ENCODE assay signal across 20 cellular contexts in genomic region chr1:115506523-115507255, GRCh38.
DNase-seq lines count a peak whose midpoint lies in the region; ATAC-seq and TF ChIP-seq lines count a peak whose summit lies in the region.
"Had no signal": no experiment of that assay in that cellular context is flagged by ENCODE, and none has a peak within 500 bp of the region (broad histone marks: within the 10 kb centered on the region; RNA-seq: fewer than 3 reads in every experiment).

No MANE protein-coding gene starts in this region.

- no peak overlapping the region for H3K4me2 ChIP-seq in mesendoderm (ENCODE audit: low read length)

- no peaks in the 10 kb centered on the region for H3K79me1 ChIP-seq in mesendoderm (ENCODE audit: low read length)

- H3K79me2 ChIP-seq in mesendoderm (ENCODE audit: control insufficient read depth, insufficient read depth, low read length), result no peaks in the 10 kb centered on the region

- H3K4me3 Mint-ChIP-seq in HFFc6, result no peak overlapping the region
- H3K4me3 Mint-ChIP-seq in activated CD4-positive, alpha-beta T cell treated with anti-CD3 and anti-CD28 coated beads for 36 hours, result no peak overlapping the region
- H3K4me3 Mint-ChIP-seq: activated CD4-positive, alpha-beta T cell treated with anti-CD3 and anti-CD28 coated beads, Interleukin-2, amount 10 ng/mL, durations not matched to agents 24 days and 14 days; activated T-cell treated with anti-CD3 and anti-CD28 coated beads, Interleukin-2, amount 50 U/mL, for 4 hours; CD4-positive, CD25-positive, alpha-beta regulatory T cell; mesothelial cell of epicardium; natural killer cell treated with Interleukin-12 subunit alpha and Interleukin-12 subunit beta and Interleukin-15 and Interleukin-18, amount 100 ng/mL, for 72 hours; stimulated activated naive CD8-positive, alpha-beta T cell treated with anti-CD3 and anti-CD28 coated beads, Interleukin-15, amount 100 ng/mL, for 72 hours had no signal

- CTCF ChIA-PET in activated CD4-positive, alpha-beta T cell treated with anti-CD3 and anti-CD28 coated beads for 36 hours (lab: Charles Lee), result interaction anchor here (1.0 kb wide), 1 partner anchor 37 kb away, joined by 3 read pairs; no protein-coding TSS in a partner anchor

- no peak overlapping the region for H4K5ac ChIP-seq in mesendoderm (ENCODE audit: low read length)

- H3K27ac Mint-ChIP-seq in HFFc6, result peak overlapping the region; percentile 72
- H3K27ac Mint-ChIP-seq in activated CD4-positive, alpha-beta T cell treated with anti-CD3 and anti-CD28 coated beads for 36 hours, result no peak overlapping the region
- H3K27ac Mint-ChIP-seq: activated CD4-positive, alpha-beta T cell treated with anti-CD3 and anti-CD28 coated beads, Interleukin-2, amount 10 ng/mL, durations not matched to agents 24 days and 14 days; mesothelial cell of epicardium; natural killer cell treated with Interleukin-12 subunit alpha and Interleukin-12 subunit beta and Interleukin-15 and Interleukin-18, amount 100 ng/mL, for 72 hours; stimulated activated naive CD8-positive, alpha-beta T cell treated with anti-CD3 and anti-CD28 coated beads, Interleukin-15, amount 100 ng/mL, for 72 hours had no signal

- no peak overlapping the region for H3K23ac ChIP-seq in mesendoderm (ENCODE audit: low read length)

- intact Hi-C loops in activated CD4-positive, alpha-beta T cell treated with anti-CD3 and anti-CD28 coated beads for 36 hours (cut with DNase I, micrococcal nuclease), result no loop called here

- H3K36me3 ChIP-seq in mesendoderm (ENCODE audit: control insufficient read depth, insufficient read depth, low read length), result no peaks in the 10 kb centered on the region
- H3K36me3 ChIP-seq: adrenal gland, heart left ventricle, tibial artery had no signal

- no peak overlapping the region for H4K8ac ChIP-seq in mesendoderm (ENCODE audit: low read depth, low read length)

- no peaks in the 10 kb centered on the region for H3K27me3 ChIP-seq in mesendoderm (ENCODE audit: insufficient read depth, low read length, poor library complexity)
- H3K27me3 ChIP-seq: adrenal gland, heart left ventricle, tibial artery had no signal

- no peak for TF ChIP-seq CTCF in HFFc6 (IDR thresholded peaks at IDR 0.05)

- ATAC-seq in GM18511 (IDR thresholded peaks at IDR 0.05; ENCODE audit: unreplicated experiment), result no peak
- no peak for ATAC-seq in activated CD4-positive, alpha-beta T cell treated with anti-CD3 and anti-CD28 coated beads for 36 hours
- ATAC-seq: activated T-cell treated with anti-CD3 and anti-CD28 coated beads, Interleukin-2, amount 50 U/mL, for 4 hours; natural killer cell treated with Interleukin-12 subunit alpha and Interleukin-12 subunit beta and Interleukin-15 and Interleukin-18, amount 100 ng/mL, for 72 hours; stimulated activated naive CD8-positive, alpha-beta T cell treated with anti-CD3 and anti-CD28 coated beads, Interleukin-15, amount 100 ng/mL, for 72 hours had no signal

- H3K4me3 ChIP-seq in mesendoderm (ENCODE audit: low read length), result no peak overlapping the region
- H3K4me3 ChIP-seq: adrenal gland, heart left ventricle, tibial artery had no signal

- H3K36me3 Mint-ChIP-seq in HFFc6 (ENCODE audit: low read depth), result peaks cover 6% of the 10 kb centered on the region
- H3K36me3 Mint-ChIP-seq in activated CD4-positive, alpha-beta T cell treated with anti-CD3 and anti-CD28 coated beads for 36 hours (ENCODE audit: low read depth), result no peaks in the 10 kb centered on the region
- H3K36me3 Mint-ChIP-seq: CD4-positive, CD25-positive, alpha-beta regulatory T cell; natural killer cell treated with Interleukin-12 subunit alpha and Interleukin-12 subunit beta and Interleukin-15 and Interleukin-18, amount 100 ng/mL, for 72 hours had no signal

- peak; percentile 22 for DNase-seq in Daoy (ENCODE audit: low read depth)
- DNase-seq in HFFc6, result no peak
- DNase-seq in SHP77 treated with DMSO at 0.1 percent for 48 hours (lab: John Stamatoyannopoulos, UW), result peak; percentile 47
- DNase-seq in mesendoderm, result peak; percentile 70
- no peak for DNase-seq in activated CD4-positive, alpha-beta T cell treated with anti-CD3 and anti-CD28 coated beads for 36 hours
- DNase-seq in LoVo (ENCODE audit: low spot score), result no peak
- no peak for DNase-seq in SW 1271 (lab: John Stamatoyannopoulos, UW)
- DNase-seq: activated CD4-positive, alpha-beta T cell treated with anti-CD3 and anti-CD28 coated beads, Interleukin-2, amount 10 ng/mL, durations not matched to agents 24 days and 14 days; activated naive CD4-positive, alpha-beta T cell treated with Interleukin-2 at 50 U/mL for 16 hours; activated T-cell treated with anti-CD3 and anti-CD28 coated beads, Interleukin-2, amount 50 U/mL, for 4 hours; CD4-positive, CD25-positive, alpha-beta regulatory T cell; effector CD8-positive, alpha-beta T cell; heart left ventricle; SIG-M5; stimulated activated naive CD8-positive, alpha-beta T cell treated with anti-CD3 and anti-CD28 coated beads, Interleukin-15, amount 100 ng/mL, for 72 hours; tibial artery had no signal

- WGBS in mesendoderm (ENCODE audit: extremely low coverage, insufficient coverage, low lambda C conversion rate), result no CpG with 5 or more reads among the region's 14 CpGs

- peaks cover 32% of the 10 kb centered on the region for H3K4me1 Mint-ChIP-seq in HFFc6 (ENCODE audit: low read depth)
- peaks cover 2% of the 10 kb centered on the region for H3K4me1 Mint-ChIP-seq in activated CD4-positive, alpha-beta T cell treated with anti-CD3 and anti-CD28 coated beads for 36 hours
- H3K4me1 Mint-ChIP-seq: activated CD4-positive, alpha-beta T cell treated with anti-CD3 and anti-CD28 coated beads, Interleukin-2, amount 10 ng/mL, durations not matched to agents 24 days and 14 days; CD4-positive, CD25-positive, alpha-beta regulatory T cell; stimulated activated naive CD8-positive, alpha-beta T cell treated with anti-CD3 and anti-CD28 coated beads, Interleukin-15, amount 100 ng/mL, for 72 hours had no signal

- POLR2A ChIA-PET in activated CD4-positive, alpha-beta T cell treated with anti-CD3 and anti-CD28 coated beads for 36 hours (lab: Charles Lee), result no interaction called here

- no peak overlapping the region for H3K27ac ChIP-seq in mesendoderm (ENCODE audit: low read depth, low read length)
- H3K27ac ChIP-seq: adrenal gland, heart left ventricle, tibial artery had no signal

- no peak overlapping the region for H2BK5ac ChIP-seq in mesendoderm (ENCODE audit: low read length)

- peak overlapping the region; percentile 53 for H3K56ac ChIP-seq in mesendoderm (ENCODE audit: low read length)

- peaks cover 4% of the 10 kb centered on the region for H3K4me1 ChIP-seq in mesendoderm (ENCODE audit: control insufficient read depth, low read depth, low read length)
- H3K4me1 ChIP-seq: adrenal gland had no signal

- H2AK5ac ChIP-seq in mesendoderm (ENCODE audit: low read length), result no peak overlapping the region

- no peak overlapping the region for H2BK120ac ChIP-seq in mesendoderm (ENCODE audit: low read depth, low read length)

- no peak overlapping the region for H3K18ac ChIP-seq in mesendoderm (ENCODE audit: low read length)

- H3K9me3 Mint-ChIP-seq in HFFc6, result peaks cover 3% of the 10 kb centered on the region; the same call in 1 of the 2 replicates
- no peaks in the 10 kb centered on the region for H3K9me3 Mint-ChIP-seq in activated CD4-positive, alpha-beta T cell treated with anti-CD3 and anti-CD28 coated beads for 36 hours (ENCODE audit: low read depth)
- H3K9me3 Mint-ChIP-seq: activated CD4-positive, alpha-beta T cell treated with anti-CD3 and anti-CD28 coated beads, Interleukin-2, amount 10 ng/mL, durations not matched to agents 24 days and 14 days; activated T-cell treated with anti-CD3 and anti-CD28 coated beads, Interleukin-2, amount 50 U/mL, for 4 hours; natural killer cell treated with Interleukin-12 subunit alpha and Interleukin-12 subunit beta and Interleukin-15 and Interleukin-18, amount 100 ng/mL, for 72 hours; stimulated activated naive CD8-positive, alpha-beta T cell treated with anti-CD3 and anti-CD28 coated beads, Interleukin-15, amount 100 ng/mL, for 72 hours had no signal

- peaks cover 3% of the 10 kb centered on the region; the same call in 1 of the 2 replicates for H3K27me3 Mint-ChIP-seq in HFFc6 (ENCODE audit: insufficient read depth)
- peaks cover 8% of the 10 kb centered on the region for H3K27me3 Mint-ChIP-seq in activated CD4-positive, alpha-beta T cell treated with anti-CD3 and anti-CD28 coated beads for 36 hours

- no peak overlapping the region for H3K4ac ChIP-seq in mesendoderm (ENCODE audit: low read depth, low read length)

- H2BK15ac ChIP-seq in mesendoderm (replicated peaks; ENCODE audit: low read depth), result no peak overlapping the region

- no peak overlapping the region for H3K9ac ChIP-seq in mesendoderm (ENCODE audit: low read length)

Comparison
In these comparisons a context has a peak if more than half of its experiments do, and no peak if none do; other contexts are left out.
1. DNase-seq: peak in Daoy (single experiment), SHP77 treated with DMSO at 0.1 percent for 48 hours (single experiment) and mesendoderm (single experiment); none in HFFc6 (single experiment), activated CD4-positive, alpha-beta T cell treated with anti-CD3 and anti-CD28 coated beads for 36 hours (single experiment), LoVo (single experiment) and SW 1271 (0 of 2).